13 cellular contexts compared by ENCODE assay signal in genomic region chr20:10040070-10040970, GRCh38. TPM values are rescaled to one million over a fixed set of nuclear protein-coding genes. Genes with fewer than 3 reads are reported as not detected.
DNase-seq lines count a peak whose midpoint lies in the region; ATAC-seq and TF ChIP-seq lines count a peak whose summit lies in the region.
"Had no signal": no experiment of that assay in that cellular context is flagged by ENCODE, and none has a peak within 500 bp of the region (broad histone marks: within the 10 kb centered on the region; RNA-seq: fewer than 3 reads in every experiment).

No MANE protein-coding gene starts in this region.

- H2AFZ ChIP-seq in MM.1S (ENCODE audit: low read length) = no peak overlapping the region

- H3K4me3 ChIP-seq in MM.1S (ENCODE audit: low read length) (no peak overlapping the region), skeletal muscle cell (ENCODE audit: low read depth, low read length) (no peak overlapping the region)

- TF ChIP-seq CTCF in MM.1S (IDR thresholded peaks at IDR 0.05; ENCODE audit: low read length) = no peak

- peak overlapping the region; percentile 46; the same call in 1 of the 2 replicates for H3K4me2 ChIP-seq in MM.1S (ENCODE audit: low read depth, low read length)

- peaks cover 8% of the 10 kb centered on the region for H3F3A ChIP-seq in MM.1S (ENCODE audit: insufficient read depth, low read length)

- H4K20me1 ChIP-seq in MM.1S (ENCODE audit: insufficient read depth, low read length) = no peaks in the 10 kb centered on the region

- intact Hi-C loops in left colon (cut with DNase I, micrococcal nuclease) = no loop called here

- no peaks in the 10 kb centered on the region for H3K9me3 ChIP-seq in MM.1S (replicated peaks; ENCODE audit: insufficient read depth, low read length)

- peaks cover 10% of the 10 kb centered on the region; the same call in 1 of the 2 replicates for H3K79me2 ChIP-seq in MM.1S (ENCODE audit: low read length)

- peaks cover 38% of the 10 kb centered on the region for H3K4me1 ChIP-seq in MM.1S (ENCODE audit: low read length)

- no peaks in the 10 kb centered on the region for H3K36me3 ChIP-seq in MM.1S (replicated peaks; ENCODE audit: insufficient read depth, low read length)

- peak overlapping the region; percentile 23; the same call in 1 of the 2 replicates for H3K27ac ChIP-seq in MM.1S (ENCODE audit: low read length)

- no peaks in the 10 kb centered on the region for H3K27me3 ChIP-seq in MM.1S (replicated peaks; ENCODE audit: insufficient read depth, low read length)

- DNase-seq in NCI-H2029 (lab: John Stamatoyannopoulos, UW) (peak; percentile 10), NCI-H2029 treated with DMSO at 0.1 percent for 48 hours (lab: John Stamatoyannopoulos, UW) (no peak), MM.1S (peak; percentile 50), dedifferentiated amniotic fluid mesenchymal stem cell (ENCODE audit: extremely low spot score) (peak; percentile 54), skeletal muscle cell (ENCODE audit: low read depth) (peak; percentile 50), left colon (no peak)
- DNase-seq in stimulated activated CD4-positive, alpha-beta T cell treated with anti-CD3 and anti-CD28 coated beads, Interleukin-12 subunit alpha, Interleukin-12 subunit beta, amount 100 ng/mL, for 4 hours = no peak
- no peak for DNase-seq in stimulated activated CD4-positive, alpha-beta T cell treated with anti-CD3 and anti-CD28 coated beads, Interleukin-1b, Interleukin-23, amount 100 ng/mL, for 48 hours
- DNase-seq: activated CD4-positive, alpha-beta T cell treated with anti-CD3 and anti-CD28 coated beads, Interleukin-2, amount 50 U/mL, for 48 hours; mesendoderm; NCI-H1105; stimulated activated naive CD4-positive, alpha-beta T cell had no signal

- no peak for ATAC-seq in left colon
- ATAC-seq: activated naive CD4-positive, alpha-beta T cell treated with anti-CD3 and anti-CD28 coated beads, Interleukin-2, amount 50 U/mL, for 72 hours had no signal

- no peaks in the 10 kb centered on the region for H3K9me2 ChIP-seq in MM.1S (replicated peaks; ENCODE audit: insufficient read depth, low read length)

- no peak overlapping the region for H3K9ac ChIP-seq in MM.1S (ENCODE audit: low read length)

RNA-seq across cellular contexts. Expression of gene ANKEF1, which starts 5.5 kb away (rescaled TPM):
- 1 to 10 TPM; 6.3 to 7.3 TPM for total RNA-seq in left colon

Comparison
In these comparisons a context has a peak if more than half of its experiments do, and no peak if none do; other contexts are left out.
1. DNase-seq: peak in NCI-H2029 (single experiment), MM.1S (single experiment), dedifferentiated amniotic fluid mesenchymal stem cell (single experiment) and skeletal muscle cell (single experiment); none in NCI-H2029 treated with DMSO at 0.1 percent for 48 hours (single experiment), stimulated activated CD4-positive, alpha-beta T cell treated with anti-CD3 and anti-CD28 coated beads, Interleukin-12 subunit alpha, Interleukin-12 subunit beta, amount 100 ng/mL, for 4 hours (single experiment), stimulated activated CD4-positive, alpha-beta T cell treated with anti-CD3 and anti-CD28 coated beads, Interleukin-1b, Interleukin-23, amount 100 ng/mL, for 48 hours (single experiment) and left colon (0 of 2).